24 cellular contexts compared by ENCODE assay signal in genomic region chr6:159807150-159807859, GRCh38. TPM values are rescaled to one million over a fixed set of nuclear protein-coding genes. Genes with fewer than 3 reads are reported as not detected.
DNase-seq lines count a peak whose midpoint lies in the region; ATAC-seq and TF ChIP-seq lines count a peak whose summit lies in the region.
"Had no signal": no experiment of that assay in that cellular context is flagged by ENCODE, and none has a peak within 500 bp of the region (broad histone marks: within the 10 kb centered on the region; RNA-seq: fewer than 3 reads in every experiment).

No MANE protein-coding gene starts in this region.

- H3K9me3 ChIP-seq in PC-3 (ENCODE audit: low read length) (no peaks in the 10 kb centered on the region), mucosa of descending colon (no peaks in the 10 kb centered on the region)
- H3K9me3 ChIP-seq in CD4-positive, alpha-beta T cell (ENCODE audit: control insufficient read depth, low read length), result no peaks in the 10 kb centered on the region
- H3K9me3 ChIP-seq: BLaER1 treated with 17β-estradiol and CSF1 and Interleukin-3, amounts not matched to agents 10 nM and 100 nM had no signal

- BruUV-seq in Calu3 (replicated peaks; lab: Mats Ljungman, UMichigan), result no TSS peak
- BruUV-seq in PC-3 (replicated peaks; lab: Mats Ljungman, UMichigan), result no TSS peak

- H3K27ac ChIP-seq in PC-3 (ENCODE audit: low read length), result peak overlapping the region; percentile 52
- peak overlapping the region; percentile 53 for H3K27ac ChIP-seq in epithelial cell of prostate
- H3K27ac ChIP-seq in CD4-positive, alpha-beta T cell (ENCODE audit: low read depth, low read length), result no peak overlapping the region
- H3K27ac ChIP-seq in substantia nigra (ENCODE audit: low read depth, low read length, poor library complexity, severe bottlenecking), result no peak overlapping the region
- H3K27ac ChIP-seq: BLaER1 treated with 17β-estradiol and CSF1 and Interleukin-3, amounts not matched to agents 10 nM and 100 nM; parathyroid adenoma had no signal

- no peaks in the 10 kb centered on the region for H3K9me2 ChIP-seq in PC-3 (replicated peaks; ENCODE audit: low read length)

- DNase-seq in Calu3 (peak; percentile 73), PC-3 (peak; percentile 73), epithelial cell of prostate (ENCODE audit: low read depth, low spot score) (peak; percentile 84), mucosa of descending colon (no peak), mucosa of gallbladder (ENCODE audit: low spot score) (no peak), substantia nigra (lab: John Stamatoyannopoulos, UW) (no peak)
- no peak for DNase-seq in CD4-positive, alpha-beta T cell
- DNase-seq: activated CD4-positive, alpha-beta T cell treated with anti-CD3 and anti-CD28 coated beads for 4 hours; caudate nucleus; DMS 273 treated with DMSO at 0.1 percent for 48 hours; MM.1S; naive thymus-derived CD4-positive, alpha-beta T cell; NCI-H1930; NCI-H510A; stimulated activated naive CD8-positive, alpha-beta T cell treated with anti-CD3 and anti-CD28 coated beads, Interleukin-15, amount 100 ng/mL, for 72 hours had no signal

- H3K4me3 ChIP-seq in PC-3 (ENCODE audit: low read length) (no peak overlapping the region), mucosa of descending colon (no peak overlapping the region)
- H3K4me3 ChIP-seq: BLaER1 treated with 17β-estradiol and CSF1 and Interleukin-3, amounts not matched to agents 10 nM and 100 nM; GM23338 had no signal

- H4K20me1 ChIP-seq in PC-3 (ENCODE audit: low read length), result no peaks in the 10 kb centered on the region
- H4K20me1 ChIP-seq: BLaER1 treated with 17β-estradiol and CSF1 and Interleukin-3, amounts not matched to agents 10 nM and 100 nM had no signal

- H3K4me1 Mint-ChIP-seq in Calu3 (ENCODE audit: low read depth, unreplicated experiment), result peaks cover 29% of the 10 kb centered on the region
- no peaks in the 10 kb centered on the region for H3K4me1 Mint-ChIP-seq in CD4-positive, alpha-beta T cell (ENCODE audit: low read depth)
- H3K4me1 Mint-ChIP-seq: stimulated activated naive CD8-positive, alpha-beta T cell treated with anti-CD3 and anti-CD28 coated beads, Interleukin-15, amount 100 ng/mL, for 72 hours had no signal

- peak overlapping the region; percentile 9 for H3K4me3 Mint-ChIP-seq in Calu3 (ENCODE audit: low read depth, unreplicated experiment)
- H3K4me3 Mint-ChIP-seq in CD4-positive, alpha-beta T cell, result no peak overlapping the region
- H3K4me3 Mint-ChIP-seq: GM23338; naive thymus-derived CD4-positive, alpha-beta T cell; stimulated activated naive CD8-positive, alpha-beta T cell treated with anti-CD3 and anti-CD28 coated beads, Interleukin-15, amount 100 ng/mL, for 72 hours had no signal

- POLR2A ChIA-PET in PC-3 (lab: Charles Lee; ENCODE audit: unreplicated experiment), result interaction anchor here (0.9 kb wide), 1 partner anchor 80 kb away, joined by 5 read pairs; the partner anchor contains the start of gene WTAP
- POLR2A ChIA-PET in CD4-positive, alpha-beta T cell (lab: Charles Lee), result interaction anchor here (0.6 kb wide), 1 partner anchor 78 kb away, joined by 3 read pairs; no protein-coding TSS in a partner anchor

- CTCF ChIA-PET in Calu3 (lab: Charles Lee), result interaction anchor here (0.7 to 1.4 kb wide), 3 partner anchors 17 to 78 kb away, joined by 3 to 14 read pairs (median 4); partner anchors contain the start of genes MRPL18 and TCP1
- CTCF ChIA-PET in PC-3 (lab: Charles Lee), result interaction anchor here (0.7 kb wide), 1 partner anchor 10 kb away, joined by 5 read pairs; no protein-coding TSS in a partner anchor
- CTCF ChIA-PET in CD4-positive, alpha-beta T cell (lab: Charles Lee), result no interaction called here

- no peaks in the 10 kb centered on the region for H3K27me3 ChIP-seq in PC-3 (ENCODE audit: low read length)
- H3K27me3 ChIP-seq in CD4-positive, alpha-beta T cell (ENCODE audit: control insufficient read depth, insufficient read depth, low read length), result no peaks in the 10 kb centered on the region
- H3K27me3 ChIP-seq: BLaER1 treated with 17β-estradiol and CSF1 and Interleukin-3, amounts not matched to agents 10 nM and 100 nM had no signal

- peaks cover 17% of the 10 kb centered on the region for H3K36me3 Mint-ChIP-seq in Calu3 (ENCODE audit: insufficient read depth, unreplicated experiment)
- no peaks in the 10 kb centered on the region for H3K36me3 Mint-ChIP-seq in CD4-positive, alpha-beta T cell (ENCODE audit: low read depth)

- no peaks in the 10 kb centered on the region for H3K36me3 ChIP-seq in PC-3 (ENCODE audit: low read depth, low read length)
- H3K36me3 ChIP-seq in mucosa of descending colon (ENCODE audit: low read depth), result no peaks in the 10 kb centered on the region
- H3K36me3 ChIP-seq: BLaER1 treated with 17β-estradiol and CSF1 and Interleukin-3, amounts not matched to agents 10 nM and 100 nM had no signal

- H3K79me2 ChIP-seq in PC-3 (ENCODE audit: low read length), result no peaks in the 10 kb centered on the region
- H3K79me2 ChIP-seq: parathyroid adenoma had no signal

- TF ChIP-seq CTCF in Calu3 (IDR thresholded peaks at IDR 0.05; ENCODE audit: unreplicated experiment) (no peak), PC-3 (conservative IDR thresholded peaks at IDR 0.05; ENCODE audit: low read depth, low read length) (no peak), mucosa of descending colon (IDR thresholded peaks at IDR 0.05) (no peak)
- no peak for TF ChIP-seq CTCF in CD4-positive, alpha-beta T cell (IDR thresholded peaks at IDR 0.05)

- H3K4me1 ChIP-seq in PC-3 (ENCODE audit: insufficient read depth, low read length), result peaks cover 6% of the 10 kb centered on the region
- peaks cover 7% of the 10 kb centered on the region for H3K4me1 ChIP-seq in mucosa of descending colon (ENCODE audit: low read depth)
- H3K4me1 ChIP-seq: parathyroid adenoma had no signal

- peaks cover 15% of the 10 kb centered on the region for H3K27me3 Mint-ChIP-seq in Calu3 (ENCODE audit: unreplicated experiment)
- H3K27me3 Mint-ChIP-seq in CD4-positive, alpha-beta T cell, result no peaks in the 10 kb centered on the region
- H3K27me3 Mint-ChIP-seq: naive thymus-derived CD4-positive, alpha-beta T cell; stimulated activated naive CD8-positive, alpha-beta T cell treated with anti-CD3 and anti-CD28 coated beads, Interleukin-15, amount 100 ng/mL, for 72 hours had no signal

- ATAC-seq in PC-3, result peak; percentile 72
- peak; percentile 90 for ATAC-seq in mucosa of descending colon
- ATAC-seq in CD4-positive, alpha-beta T cell (ENCODE audit: poor library complexity), result no peak
- ATAC-seq in HG02884 (IDR thresholded peaks at IDR 0.05; ENCODE audit: unreplicated experiment), result no peak
- ATAC-seq: GM23338; naive thymus-derived CD4-positive, alpha-beta T cell; Right ventricle myocardium inferior; stimulated activated naive CD8-positive, alpha-beta T cell treated with anti-CD3 and anti-CD28 coated beads, Interleukin-15, amount 100 ng/mL, for 72 hours had no signal

- H3K9me3 Mint-ChIP-seq in Calu3 (ENCODE audit: low read depth, unreplicated experiment), result no peaks in the 10 kb centered on the region
- H3K9me3 Mint-ChIP-seq in CD4-positive, alpha-beta T cell, result no peaks in the 10 kb centered on the region
- H3K9me3 Mint-ChIP-seq: activated T-helper 2 cell treated with anti-CD3 and anti-CD28 coated beads, Interferon-gamma antibody, Interleukin-2, Interleukin-4, amounts not matched to agents 10 μg/mL and 5 μg/mL and 100 μg/mL, durations not matched to agents 14 hours and 24 hours and 36 hours; GM23338; naive thymus-derived CD4-positive, alpha-beta T cell; stimulated activated naive CD8-positive, alpha-beta T cell treated with anti-CD3 and anti-CD28 coated beads, Interleukin-15, amount 100 ng/mL, for 72 hours had no signal

- peak overlapping the region; percentile 50 for H3K4me2 ChIP-seq in PC-3 (ENCODE audit: low read length)
- H3K4me2 ChIP-seq: BLaER1 treated with 17β-estradiol and CSF1 and Interleukin-3, amounts not matched to agents 10 nM and 100 nM; GM23338 had no signal

- H3K27ac Mint-ChIP-seq in Calu3 (ENCODE audit: unreplicated experiment), result peak overlapping the region; percentile 76
- no peak overlapping the region for H3K27ac Mint-ChIP-seq in CD4-positive, alpha-beta T cell
- H3K27ac Mint-ChIP-seq: activated T-helper 2 cell treated with anti-CD3 and anti-CD28 coated beads, Interferon-gamma antibody, Interleukin-2, Interleukin-4, amounts not matched to agents 10 μg/mL and 5 μg/mL and 100 μg/mL, durations not matched to agents 14 hours and 24 hours and 36 hours; GM23338; naive thymus-derived CD4-positive, alpha-beta T cell; stimulated activated naive CD8-positive, alpha-beta T cell treated with anti-CD3 and anti-CD28 coated beads, Interleukin-15, amount 100 ng/mL, for 72 hours had no signal

- intact Hi-C loops in Calu3 (cut with micrococcal nuclease; ENCODE audit: unreplicated experiment), result loop anchor here (1.0 to 5.0 kb wide), 2 partner anchors 17 to 45 kb away; partner anchors contain the start of gene MRPL18
- intact Hi-C loops in PC-3 (cut with micrococcal nuclease), result no loop called here
- intact Hi-C loops in mucosa of descending colon (cut with DNase I, micrococcal nuclease), result no loop called here
- intact Hi-C loops in CD4-positive, alpha-beta T cell (cut with DNase I, micrococcal nuclease), result no loop called here

- H2AFZ ChIP-seq in PC-3 (ENCODE audit: low read length), result no peak overlapping the region
- H2AFZ ChIP-seq: GM23338, parathyroid adenoma had no signal

- H3K9ac ChIP-seq in PC-3 (ENCODE audit: low read length), result no peak overlapping the region
- H3K9ac ChIP-seq: BLaER1 treated with 17β-estradiol and CSF1 and Interleukin-3, amounts not matched to agents 10 nM and 100 nM; parathyroid adenoma had no signal

- H3F3A ChIP-seq in PC-3 (ENCODE audit: low read length, unreplicated experiment), result no peaks in the 10 kb centered on the region

RNA-seq across cellular contexts. Expression of gene PNLDC1, which starts 7.2 kb away (rescaled TPM):
- 0.52 and 0.71 TPM in 2 replicates for total RNA-seq in Calu3 (2022)
- not detected in 2 replicates for total RNA-seq in PC-3 (2014; rRNA removed)
- 1 to 10 TPM in 1 of 3 donors, not detected in 2; 1.3 TPM for total RNA-seq in mucosa of descending colon
- total RNA-seq in CD4-positive, alpha-beta T cell, result under 1 TPM in 1 of 2 experiments, not detected in 1; 0.14 TPM
- 0.23 TPM for total RNA-seq in mucosa of gallbladder
- total RNA-seq: G401, GM23338, lung microvascular endothelial cell, ureter had no signal

RNA-seq across cellular contexts. Expression of gene MRPL18, which starts 17.0 kb away (rescaled TPM):
- 86.6 and 88.7 TPM in 2 replicates for total RNA-seq in Calu3 (2022)
- total RNA-seq in PC-3 (2014; rRNA removed), result 123 and 155 TPM in 2 replicates
- total RNA-seq in mucosa of descending colon, result 10 to 100 TPM; 51.1 to 65.5 (median 62.0) TPM
- 10 to 100 TPM in 1 of 2 experiments, 1 to 10 TPM in 1; 9.8 to 10.2 TPM for total RNA-seq in CD4-positive, alpha-beta T cell
- 62.6 TPM for total RNA-seq in mucosa of gallbladder

RNA-seq across cellular contexts. Expression of gene TCP1, which starts 17.9 kb away (rescaled TPM):
- total RNA-seq in Calu3 (2022), result 311 and 357 TPM in 2 replicates
- total RNA-seq in PC-3 (2014; rRNA removed), result 253 and 280 TPM in 2 replicates
- 100 to 1,000 TPM; 139 to 205 (median 170) TPM for total RNA-seq in mucosa of descending colon
- total RNA-seq in CD4-positive, alpha-beta T cell, result 100 to 1,000 TPM; 212 to 216 TPM
- 131 TPM for total RNA-seq in mucosa of gallbladder

RNA-seq across cellular contexts. Expression of gene ACAT2, which starts 45.5 kb away (rescaled TPM):
- total RNA-seq in Calu3 (2022), result 92.3 and 108 TPM in 2 replicates
- total RNA-seq in PC-3 (2014; rRNA removed), result 29.0 and 36.0 TPM in 2 replicates
- 10 to 100 TPM; 31.3 to 94.1 (median 71.1) TPM for total RNA-seq in mucosa of descending colon
- total RNA-seq in CD4-positive, alpha-beta T cell, result 10 to 100 TPM; 21.4 to 25.8 TPM
- total RNA-seq in mucosa of gallbladder, result 69.3 TPM

Comparison
In these comparisons a context has a peak if more than half of its experiments do, and no peak if none do; other contexts are left out.
1. DNase-seq: peak in Calu3 (single experiment), PC-3 (single experiment) and epithelial cell of prostate (single experiment); none in mucosa of descending colon (0 of 3), CD4-positive, alpha-beta T cell (0 of 10), mucosa of gallbladder (single experiment) and substantia nigra (0 of 49).
2. ATAC-seq: peak in PC-3 (single experiment) and mucosa of descending colon (single experiment); none in CD4-positive, alpha-beta T cell (single experiment) and HG02884 (single experiment).
3. H3K27ac ChIP-seq: peak in PC-3 (single experiment) and epithelial cell of prostate (single experiment); none in CD4-positive, alpha-beta T cell (single experiment) and substantia nigra (single experiment).